1 cellular context compared by ENCODE assay signal in genomic region chr1:24126023-24126671, GRCh38.
TF ChIP-seq lines count a peak whose summit lies in the region.

No MANE protein-coding gene starts in this region.

TF ChIP-seq in endothelial cell of umbilical vein, 7 proteins besides CTCF, POLR2A, EP300 and RAD21 (continued from another document):
- TF ChIP-seq MAX (IDR thresholded peaks at IDR 0.05; ENCODE audit: insufficient read depth, insufficient read length) (no peak), EZH2 (IDR thresholded peaks at IDR 0.05; ENCODE audit: borderline replicate concordance, low read depth, low read length, severe bottlenecking) (no peak), JUN (IDR thresholded peaks at IDR 0.05; ENCODE audit: borderline replicate concordance, insufficient read depth, insufficient read length, low read depth) (no peak), FOS (IDR thresholded peaks at IDR 0.05; ENCODE audit: borderline replicate concordance, insufficient read depth, low read length) (no peak), POLR2AphosphoS5 (IDR thresholded peaks at IDR 0.05; ENCODE audit: insufficient read depth, low read depth, low read length) (no peak), GATA2 (IDR thresholded peaks at IDR 0.05; ENCODE audit: insufficient read depth, insufficient read length, low read depth, low read length) (no peak)
TF ChIP-seq in endothelial cell of umbilical vein: peak in this region for 0.
